8 cellular contexts compared by ENCODE assay signal in the genomic region with DNA sequence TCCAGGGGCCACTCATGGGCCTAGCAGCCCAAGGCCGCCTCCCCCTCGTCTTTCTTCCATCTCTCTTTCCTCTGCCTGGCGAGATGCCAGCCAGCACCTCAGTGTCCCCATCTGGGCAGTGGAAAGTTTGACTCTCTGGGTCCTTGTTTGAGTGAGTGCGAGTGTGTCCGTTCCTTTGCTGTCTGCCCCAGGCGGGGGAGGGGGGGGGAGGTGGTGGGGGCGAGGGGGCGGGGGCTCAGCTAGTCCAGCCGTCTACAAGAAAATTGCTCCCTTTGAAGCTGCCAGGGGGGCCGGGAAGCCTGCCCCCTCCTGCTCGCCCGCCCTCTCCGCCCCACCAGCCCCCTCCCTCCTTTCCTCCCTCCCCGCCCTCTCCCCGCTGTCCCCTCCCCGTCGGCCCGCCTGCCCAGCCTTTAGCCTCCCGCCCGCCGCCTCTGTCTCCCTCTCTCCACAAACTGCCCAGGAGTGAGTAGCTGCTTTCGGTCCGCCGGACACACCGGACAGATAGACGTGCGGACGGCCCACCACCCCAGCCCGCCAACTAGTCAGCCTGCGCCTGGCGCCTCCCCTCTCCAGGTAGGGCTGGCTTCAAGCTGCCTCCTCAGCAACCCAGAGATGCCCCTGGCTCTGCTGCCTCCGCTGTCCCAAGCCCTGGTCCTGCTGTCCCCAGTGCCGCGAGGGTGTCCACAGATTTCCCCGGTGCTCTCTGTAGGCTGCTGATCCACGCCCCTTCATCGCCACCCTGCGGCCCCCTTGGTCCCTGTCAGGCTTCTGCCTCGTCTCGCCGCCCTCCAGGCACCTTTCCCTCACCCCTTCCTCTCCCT. TPM values are rescaled to one million over a fixed set of nuclear protein-coding genes. Genes with fewer than 3 reads are reported as not detected.
DNase-seq lines count a peak whose midpoint lies in the region; FAIRE-seq and TF ChIP-seq lines count a peak whose summit lies in the region.

A gene (plus strand): TSS at position 440 of the 821 bp plus-strand sequence. CDS start 9,652 bp downstream, outside the sequence.

- H3K36me3 ChIP-seq in keratinocyte (ENCODE audit: control insufficient read depth in 2 of 2, extremely low read depth in 1 of 2, insufficient read depth in 2 of 2, low read length in 2 of 2) = no peaks in the 10 kb centered on the region

- peak within 1 kb of the TSS; percentile 41 for H3K4me2 ChIP-seq in keratinocyte (ENCODE audit: control insufficient read depth, extremely low read depth, insufficient read depth, low read depth, low read length)

- DNase-seq in activated gamma-delta T cell treated with Interleukin-2 at 50 U/mL for 16 hours (peak; percentile 14), activated gamma-delta T cell (lab: John Stamatoyannopoulos, UW) (no peak), T47D (ENCODE audit: low read depth in 1 of 2, low spot score in 1 of 2) (peak; percentile 22 to 33), keratinocyte (ENCODE audit: low read depth, low spot score) (no peak), T-helper 9 cell (no peak)
- DNase-seq in stimulated activated naive CD4-positive, alpha-beta T cell treated with Interleukin-2 at 50 U/mL for 16 hours (lab: John Stamatoyannopoulos, UW) = no peak
- DNase-seq in effector CD8-positive, alpha-beta T cell (lab: John Stamatoyannopoulos, UW) = no peak

- H3K4me1 ChIP-seq in keratinocyte (ENCODE audit: control insufficient read depth, extremely low read depth, insufficient read depth, low read length) = peaks cover 2% of the 10 kb centered on the region

- H3K9me3 ChIP-seq in keratinocyte (ENCODE audit: control insufficient read depth, low read depth, low read length) = no peaks in the 10 kb centered on the region

- H3K79me2 ChIP-seq in keratinocyte (ENCODE audit: control insufficient read depth, insufficient read depth, low read length) = no peaks in the 10 kb centered on the region

- peak within 1 kb of the TSS; percentile 15 for H2AFZ ChIP-seq in keratinocyte (ENCODE audit: control insufficient read depth, low read length)

- in situ Hi-C loops in T47D (cut with HindIII; ENCODE audit: low pct_unique_long_range_greater_than_20kb, low sequenced_read_pairs) = no loop called here

- TF ChIP-seq CTCF in keratinocyte (optimal IDR thresholded peaks at IDR 0.05 in 1 of 3, IDR thresholded peaks at IDR 0.05 in 1 of 3, conservative IDR thresholded peaks at IDR 0.05 in 1 of 3; ENCODE audit: extremely low read depth in 1 of 3, insufficient read depth in 2 of 3, low read length in 3 of 3) (no peak), subcutaneous adipose tissue (IDR thresholded peaks at IDR 0.05; ENCODE audit: low read depth) (no peak)

- H3K4me3 ChIP-seq in keratinocyte (ENCODE audit: control insufficient read depth in 2 of 3, extremely low read depth in 1 of 3, insufficient read depth in 2 of 3, low read depth in 1 of 3, low read length in 3 of 3) = peak within 1 kb of the TSS in 1 of 3 experiments; percentile 27

- no peak within 1 kb of the TSS for H3K9ac ChIP-seq in keratinocyte (ENCODE audit: control insufficient read depth, extremely low read depth, insufficient read depth, low read length)

- H3K27me3 ChIP-seq in keratinocyte (ENCODE audit: control insufficient read depth, extremely low read depth, insufficient read depth, low read length) = peaks cover 33% of the 10 kb centered on the region

- no peaks in the 10 kb centered on the region for H4K20me1 ChIP-seq in keratinocyte (ENCODE audit: control insufficient read depth, extremely low read depth, insufficient read depth, low read length)

- H3K9me1 ChIP-seq in keratinocyte (ENCODE audit: control insufficient read depth, extremely low read depth, insufficient read depth, low read length) = no peaks in the 10 kb centered on the region

- no peak within 1 kb of the TSS for H3K27ac ChIP-seq in keratinocyte (ENCODE audit: control insufficient read depth, insufficient read depth, low read length)

- dilution Hi-C loops in keratinocyte (cut with MboI; ENCODE audit: extremely low pct_ligation_motif_present, low sequenced_read_pairs) = no loop called here

- FAIRE-seq in keratinocyte (lab: Jason Lieb, UNC) = no peak

RNA-seq across cellular contexts. Expression of the gene that starts here (rescaled TPM):
- polyA plus RNA-seq in keratinocyte = 0.03 to 0.12 TPM (median 0.07 TPM) in 3 replicates
- 3.4 TPM for polyA plus RNA-seq in keratinocyte (2011; ENCODE audit: low read depth)
- 0.07 and 0.12 TPM in 2 replicates for polyA plus RNA-seq in keratinocyte (2011; cell fraction: cytosol; rRNA removed)
- polyA plus RNA-seq in keratinocyte (2011; cell fraction: nucleus; rRNA removed) = 0.08 and 0.09 TPM in 2 replicates
- polyA plus RNA-seq in keratinocyte (2012; ENCODE audit: low replicate concordance) = 1.5 TPM in 1 of 2 replicates, not detected in the other
- polyA minus RNA-seq in keratinocyte = 0.07 TPM in 1 of 3 replicates, not detected in the others
- polyA minus RNA-seq in keratinocyte (2011; cell fraction: cytosol; rRNA and poly(A)+ RNA removed) = not detected
- not detected in 2 replicates for polyA minus RNA-seq in keratinocyte (2011; cell fraction: nucleus; rRNA and poly(A)+ RNA removed)
- total RNA-seq in subcutaneous adipose tissue = 10 to 100 TPM; 13.4 to 43.0 (median 20.0) TPM

Comparison
In these comparisons a context has a peak if more than half of its experiments do, and no peak if none do; other contexts are left out.
1. DNase-seq: peak in activated gamma-delta T cell treated with Interleukin-2 at 50 U/mL for 16 hours (single experiment) and T47D (2 of 2); none in activated gamma-delta T cell (single experiment), keratinocyte (single experiment), stimulated activated naive CD4-positive, alpha-beta T cell treated with Interleukin-2 at 50 U/mL for 16 hours (single experiment), T-helper 9 cell (single experiment) and effector CD8-positive, alpha-beta T cell (single experiment).